Comparison of ENCODE assay signal across 8 cellular contexts in the genomic region with DNA sequence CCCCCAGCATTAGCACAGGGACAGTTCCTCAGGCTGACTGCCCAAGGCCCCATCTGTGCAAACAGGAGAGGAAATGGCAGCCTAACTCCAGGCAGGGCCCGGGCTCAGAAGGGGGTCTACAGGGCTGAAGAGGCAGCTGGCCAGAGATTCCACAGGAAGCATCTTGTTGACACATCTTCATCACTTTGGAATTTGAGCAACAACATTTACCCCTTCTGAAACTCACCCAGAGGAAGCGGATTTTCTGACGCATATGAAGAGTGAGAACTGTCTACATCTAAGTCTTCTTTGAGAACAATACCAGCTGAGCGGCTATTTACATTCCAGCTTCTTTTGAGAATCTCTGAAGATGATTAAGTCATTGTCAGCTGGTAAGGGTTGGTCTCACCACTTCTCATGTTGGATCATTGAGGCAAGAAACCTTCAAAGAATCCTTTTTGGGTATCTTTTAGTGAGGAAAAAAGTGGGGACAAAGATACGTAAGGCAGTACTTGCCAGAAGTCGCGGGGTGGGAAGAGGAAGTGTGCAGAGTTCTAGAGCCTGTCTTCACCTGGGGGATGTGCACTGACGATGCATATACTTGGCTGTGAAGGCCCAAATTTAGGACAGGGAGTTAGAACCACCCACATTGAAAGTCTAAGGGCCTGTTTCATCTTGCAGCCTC. TPM values are rescaled to one million over a fixed set of nuclear protein-coding genes. Genes with fewer than 3 reads are reported as not detected.
A peak's percentile ranks its signal among the peaks of the same experiment; 100 is the strongest.
DNase-seq lines count a peak whose midpoint lies in the region; ATAC-seq and TF ChIP-seq lines count a peak whose summit lies in the region.

No MANE protein-coding gene starts in this region.

- H3K36me3 ChIP-seq in HUES48 (ENCODE audit: control insufficient read depth, insufficient read depth, low read length) (no peaks in the 10 kb centered on the region), thyroid gland (no peaks in the 10 kb centered on the region)

- H3K27ac ChIP-seq in HUES48 (ENCODE audit: low read depth, low read length) (peak overlapping the region; percentile 84), thyroid gland (peak overlapping the region in 2 of 3 donors; percentile 48 to 63)

- ATAC-seq in GM19468 (IDR thresholded peaks at IDR 0.05; ENCODE audit: extremely low read depth, unreplicated experiment): peak; percentile 38

- no peak overlapping the region for H3K9ac ChIP-seq in HUES48 (ENCODE audit: low read depth, low read length)

- H3K4me3 ChIP-seq in HUES48 (ENCODE audit: low read depth, low read length): no peak overlapping the region
- H3K4me3 ChIP-seq in thyroid gland (replicated peaks in 1 of 3): no peak overlapping the region

- no peaks in the 10 kb centered on the region for H3K27me3 ChIP-seq in HUES48 (ENCODE audit: control insufficient read depth, insufficient read depth, low read length)
- H3K27me3 ChIP-seq in thyroid gland: no peaks in the 10 kb centered on the region

- 86 to 93% methylated on average over 8 of the region's 8 CpGs for WGBS in thyroid gland, 2 donors

- no peak for TF ChIP-seq POLR2A in thyroid gland (IDR thresholded peaks at IDR 0.05)

- TF ChIP-seq CTCF in thyroid gland (IDR thresholded peaks at IDR 0.05): no peak

- intact Hi-C loops in thyroid gland (cut with DNase I): no loop called here

- H3K4me1 ChIP-seq in HUES48 (ENCODE audit: control insufficient read depth, insufficient read depth, low read length) (peaks cover 12% of the 10 kb centered on the region), thyroid gland (peaks cover 37 to 38% of the 10 kb centered on the region in 2 donors)

- no peaks in the 10 kb centered on the region for H3K9me3 ChIP-seq in HUES48 (ENCODE audit: control insufficient read depth, insufficient read depth, low read length)
- H3K9me3 ChIP-seq in thyroid gland: no peaks in the 10 kb centered on the region

- DNase-seq in EL (peak; percentile 87), brain pericyte (ENCODE audit: low read depth, low spot score) (peak; percentile 94), thyroid gland (no peak), SKM-1 treated with dmso at 0.1 percent for 144 hours (lab: John Stamatoyannopoulos, UW; ENCODE audit: unreplicated experiment) (no peak), AG08396 (ENCODE audit: low spot score) (no peak)
- no peak for DNase-seq in central memory CD4-positive, alpha-beta T cell

RNA-seq across cellular contexts. Expression of gene SRP14, which starts 25.4 kb away (rescaled TPM):
- 100 to 1,000 TPM; 327 to 576 (median 408) TPM for total RNA-seq in thyroid gland

RNA-seq across cellular contexts. Expression of gene BMF, which starts 44.3 kb away (rescaled TPM):
- total RNA-seq in thyroid gland: 10 to 100 TPM; 31.9 to 49.3 (median 37.2) TPM

Comparison
In these comparisons a context has a peak if more than half of its experiments do, and no peak if none do; other contexts are left out.
1. DNase-seq: peak in EL (single experiment) and brain pericyte (single experiment); none in thyroid gland (0 of 2), SKM-1 treated with dmso at 0.1 percent for 144 hours (single experiment), AG08396 (single experiment) and central memory CD4-positive, alpha-beta T cell (single experiment).